In genomic region chr3:169954142-169954756, GRCh38 we compare ENCODE assay signal across 12 cellular contexts.
A peak's percentile ranks its signal among the peaks of the same experiment; 100 is the strongest.
DNase-seq lines count a peak whose midpoint lies in the region; ATAC-seq and TF ChIP-seq lines count a peak whose summit lies in the region.
"Had no signal": no experiment of that assay in that cellular context is flagged by ENCODE, and none has a peak within 500 bp of the region (broad histone marks: within the 10 kb centered on the region; RNA-seq: fewer than 3 reads in every experiment).

No MANE protein-coding gene starts in this region.

- DNase-seq in GM12865 (ENCODE audit: low read depth) (peak; percentile 84), amniotic epithelial cell (ENCODE audit: low read depth) (peak; percentile 18), NCI-H1694 treated with DMSO at 0.1 percent for 48 hours (lab: John Stamatoyannopoulos, UW) (no peak), HEK293T (ENCODE audit: extremely low spot score) (no peak), kidney tubule cell (ENCODE audit: low spot score) (no peak), iPS-NIHi11 (ENCODE audit: low spot score) (no peak)
- DNase-seq: activated effector memory CD4-positive, alpha-beta T cell treated with anti-CD3 and anti-CD28 coated beads, Interleukin-2, amount 50 U/mL, for 16 hours; DMS79 treated with DMSO at 0.1 percent for 48 hours; midbrain; stimulated activated CD4-positive, alpha-beta T cell treated with anti-CD3 and anti-CD28 coated beads, Interleukin-1b, Interleukin-23, amount 100 ng/mL, for 48 hours had no signal

- H3K4me3 ChIP-seq in GM12865 (ENCODE audit: low read depth, low read length), result peak overlapping the region; percentile 27

- ATAC-seq in GM21360 (IDR thresholded peaks at IDR 0.05; ENCODE audit: unreplicated experiment) (peak; percentile 72), HG03354 (IDR thresholded peaks at IDR 0.05; ENCODE audit: poor library complexity, severe bottlenecking, unreplicated experiment) (peak; percentile 79)

- POLR2A ChIA-PET in HEK293T (lab: Yijun Ruan, JAX), result no interaction called here

- no peak for TF ChIP-seq CTCF in GM12865 (IDR thresholded peaks at IDR 0.05; ENCODE audit: insufficient read depth, low read depth, low read length, missing control alignments)

- CTCF ChIA-PET in HEK293T (lab: Yijun Ruan, JAX), result no interaction called here

TF ChIP-seq in HEK293T, 16 proteins besides CTCF, POLR2A, EP300 and RAD21:
- TF ChIP-seq SP1 (IDR thresholded peaks at IDR 0.05) (no peak), FOXK2 (IDR thresholded peaks at IDR 0.05) (no peak), FOXA1 (IDR thresholded peaks at IDR 0.05) (no peak), L3MBTL2 (conservative IDR thresholded peaks at IDR 0.05) (no peak), HDGF (IDR thresholded peaks at IDR 0.05; ENCODE audit: borderline replicate concordance) (no peak), SUZ12 (IDR thresholded peaks at IDR 0.05) (no peak), PKNOX1 (IDR thresholded peaks at IDR 0.05) (no peak), BHLHE40 (IDR thresholded peaks at IDR 0.05; ENCODE audit: borderline replicate concordance) (no peak)

Comparison
In these comparisons a context has a peak if more than half of its experiments do, and no peak if none do; other contexts are left out.
1. DNase-seq: peak in GM12865 (single experiment) and amniotic epithelial cell (single experiment); none in NCI-H1694 treated with DMSO at 0.1 percent for 48 hours (single experiment), HEK293T (single experiment), kidney tubule cell (single experiment) and iPS-NIHi11 (single experiment).